Comparison of ENCODE assay signal across 25 cellular contexts in genomic region chr14:97523936-97524335, GRCh38.
DNase-seq lines count a peak whose midpoint lies in the region; ATAC-seq and TF ChIP-seq lines count a peak whose summit lies in the region.
"Had no signal": no experiment of that assay in that cellular context is flagged by ENCODE, and none has a peak within 500 bp of the region (broad histone marks: within the 10 kb centered on the region; RNA-seq: fewer than 3 reads in every experiment).

No MANE protein-coding gene starts in this region.

- H3K27ac ChIP-seq in HCT116 (ENCODE audit: low read depth, low read length) = no peak overlapping the region
- no peak overlapping the region for H3K27ac ChIP-seq in foreskin keratinocyte
- H3K27ac ChIP-seq in testis = no peak overlapping the region
- H3K27ac ChIP-seq: heart right ventricle, HL-60, lower lobe of right lung, neutrophil, thoracic aorta had no signal

- H4K20me1 ChIP-seq in HCT116 (ENCODE audit: insufficient read depth) = no peaks in the 10 kb centered on the region

- H3K9me3 Mint-ChIP-seq in type B pancreatic cell = peaks cover 9% of the 10 kb centered on the region
- H3K9me3 Mint-ChIP-seq: activated CD4-positive, alpha-beta memory T cell treated with anti-CD3 and anti-CD28 coated beads for 36 hours had no signal

- H3K9me3 ChIP-seq in HCT116 (ENCODE audit: control insufficient read depth in 1 of 2, insufficient read depth in 1 of 2, low read depth in 1 of 2, low read length in 2 of 2) = no peaks in the 10 kb centered on the region
- no peaks in the 10 kb centered on the region for H3K9me3 ChIP-seq in testis
- H3K9me3 ChIP-seq: heart right ventricle, lower lobe of right lung, neutrophil, thoracic aorta had no signal

- no peak for TF ChIP-seq POLR2A in HCT116 (IDR thresholded peaks at IDR 0.05; ENCODE audit: borderline replicate concordance, extremely low read depth, insufficient read depth, insufficient read length)
- TF ChIP-seq POLR2A in testis (IDR thresholded peaks at IDR 0.05) = no peak

- peak; percentile 74 for ATAC-seq in HCT116
- peak; percentile 96 for ATAC-seq in foreskin keratinocyte
- ATAC-seq in HG03432 (IDR thresholded peaks at IDR 0.05; ENCODE audit: unreplicated experiment) = no peak
- ATAC-seq: heart right ventricle; lower lobe of right lung; stimulated activated naive B cell treated with anti-CD40 and anti-IgM and Interleukin-4, amounts not matched to agents 10 μg/mL and 1 μg/mL and 100 μg/mL, for 72 hours had no signal

- peak overlapping the region; percentile 46 for H3K4me2 ChIP-seq in HCT116 (ENCODE audit: low read length)

- no TSS peak for BruUV-seq in HCT116 (replicated peaks; lab: Mats Ljungman, UMichigan)

- TF ChIP-seq CTCF in HCT116 (IDR thresholded peaks at IDR 0.05 in 2 of 3, conservative IDR thresholded peaks at IDR 0.05 in 1 of 3; ENCODE audit: borderline replicate concordance in 1 of 3, insufficient read depth in 1 of 3, low read depth in 2 of 3, low read length in 2 of 3) = no peak
- TF ChIP-seq CTCF in foreskin keratinocyte (conservative IDR thresholded peaks at IDR 0.05) = no peak
- no peak for TF ChIP-seq CTCF in type B pancreatic cell (conservative IDR thresholded peaks at IDR 0.05)
- TF ChIP-seq CTCF in testis (IDR thresholded peaks at IDR 0.05) = no peak

- peak overlapping the region; percentile 95 for H3K27ac Mint-ChIP-seq in type B pancreatic cell
- H3K27ac Mint-ChIP-seq: activated CD4-positive, alpha-beta memory T cell treated with anti-CD3 and anti-CD28 coated beads for 36 hours; stimulated activated naive B cell treated with anti-CD40 and anti-IgM and Interleukin-4, amounts not matched to agents 10 μg/mL and 1 μg/mL and 100 μg/mL, for 72 hours had no signal

- H2AFZ ChIP-seq in HCT116 (ENCODE audit: low read depth, low read length, poor library complexity, severe bottlenecking) = peak overlapping the region; percentile 29

- DNase-seq in HCT116 (ENCODE audit: low read depth, low spot score) (peak; percentile 36), RPMI7951 (ENCODE audit: low read depth) (peak; percentile 76), foreskin keratinocyte (peak; percentile 83 to 95), type B pancreatic cell (ENCODE audit: extremely low spot score, unreplicated experiment) (no peak), testis (no peak)
- no peak for DNase-seq in stimulated activated CD4-positive, alpha-beta T cell treated with anti-CD3 and anti-CD28 coated beads, Interleukin-15, amount 100 ng/mL, for 24 hours
- DNase-seq: activated CD4-positive, alpha-beta memory T cell treated with anti-CD3 and anti-CD28 coated beads for 36 hours; caudate nucleus; dermis blood vessel endothelial cell; DMS79; heart right ventricle; IMR-90; lower lobe of right lung; MM.1S; NCI-H146; NCI-H2171; NCI-H526; Right ventricle myocardium superior; small intestine; stimulated activated CD4-positive, alpha-beta T cell treated with anti-CD3 and anti-CD28 coated beads, Interleukin-2, amount 100 ng/mL, for 48 hours; stimulated activated naive B cell treated with anti-CD40 and anti-IgM and Interleukin-4, amounts not matched to agents 10 μg/mL and 1 μg/mL and 100 μg/mL, for 72 hours had no signal

- TF ChIP-seq RAD21 in HCT116 (IDR thresholded peaks at IDR 0.05; ENCODE audit: low read depth) = no peak

- H3K27me3 ChIP-seq in HCT116 (ENCODE audit: insufficient read depth, low read length) (no peaks in the 10 kb centered on the region), foreskin keratinocyte (no peaks in the 10 kb centered on the region), testis (no peaks in the 10 kb centered on the region)

- CTCF ChIA-PET in HCT116 (lab: Charles Lee) = no interaction called here

- H3K9me2 ChIP-seq in HCT116 (ENCODE audit: insufficient read depth) = no peaks in the 10 kb centered on the region

- peaks cover 18% of the 10 kb centered on the region for H3K27me3 Mint-ChIP-seq in type B pancreatic cell
- H3K27me3 Mint-ChIP-seq: activated CD4-positive, alpha-beta memory T cell treated with anti-CD3 and anti-CD28 coated beads for 36 hours; stimulated activated naive B cell treated with anti-CD40 and anti-IgM and Interleukin-4, amounts not matched to agents 10 μg/mL and 1 μg/mL and 100 μg/mL, for 72 hours had no signal

- RAD21 ChIA-PET in HCT116 (lab: Charles Lee; ENCODE audit: low non-redundant PET in 1 of 2, low total read pairs in 2 of 2, uncharacterized antibody in 2 of 2, unreplicated experiment in 2 of 2) = no interaction called here

- H3K9ac ChIP-seq in HCT116 (ENCODE audit: low read length) = no peak overlapping the region

- no peaks in the 10 kb centered on the region for H3K79me2 ChIP-seq in HCT116 (ENCODE audit: insufficient read depth, low read length)

- intact Hi-C loops in HCT116 (cut with micrococcal nuclease) (no loop called here), testis (cut with DNase I; ENCODE audit: low total_unique reads) (no loop called here)

- H3K36me3 ChIP-seq in HCT116 (ENCODE audit: control insufficient read depth in 1 of 2, insufficient read depth in 2 of 2, low read length in 2 of 2) = no peaks in the 10 kb centered on the region
- H3K36me3 ChIP-seq in testis (ENCODE audit: low read depth, missing control alignments) = no peaks in the 10 kb centered on the region
- H3K36me3 ChIP-seq: heart right ventricle, lower lobe of right lung, neutrophil, thoracic aorta had no signal

- POLR2A ChIA-PET in HCT116 (lab: Charles Lee) = no interaction called here

- WGBS in testis, 2 donors = 35 to 58% methylated on average over 3 of the region's 3 CpGs

- peaks cover 11% of the 10 kb centered on the region for H3K4me1 Mint-ChIP-seq in type B pancreatic cell (ENCODE audit: unreplicated experiment)
- H3K4me1 Mint-ChIP-seq: stimulated activated naive B cell treated with anti-CD40 and anti-IgM and Interleukin-4, amounts not matched to agents 10 μg/mL and 1 μg/mL and 100 μg/mL, for 72 hours had no signal

- H3K36me3 Mint-ChIP-seq in type B pancreatic cell = no peaks in the 10 kb centered on the region
- H3K36me3 Mint-ChIP-seq: activated CD4-positive, alpha-beta memory T cell treated with anti-CD3 and anti-CD28 coated beads for 36 hours; stimulated activated naive B cell treated with anti-CD40 and anti-IgM and Interleukin-4, amounts not matched to agents 10 μg/mL and 1 μg/mL and 100 μg/mL, for 72 hours had no signal

- H3K4me3 Mint-ChIP-seq in type B pancreatic cell = peak overlapping the region; percentile 48
- H3K4me3 Mint-ChIP-seq: activated CD4-positive, alpha-beta memory T cell treated with anti-CD3 and anti-CD28 coated beads for 36 hours; stimulated activated naive B cell treated with anti-CD40 and anti-IgM and Interleukin-4, amounts not matched to agents 10 μg/mL and 1 μg/mL and 100 μg/mL, for 72 hours had no signal

- H3K4me1 ChIP-seq in HCT116 (ENCODE audit: control insufficient read depth in 1 of 2, insufficient read depth in 2 of 2, low read length in 2 of 2) (peaks cover 2 to 10% of the 10 kb centered on the region in 2 experiments; a peak in 2 of 4 replicates), foreskin keratinocyte (peaks cover 11% of the 10 kb centered on the region), testis (no peaks in the 10 kb centered on the region)
- H3K4me1 ChIP-seq: heart right ventricle, lower lobe of right lung had no signal

- no peak overlapping the region for H3K4me3 ChIP-seq in HCT116 (replicated peaks in 1 of 2; ENCODE audit: low read depth in 1 of 2, low read length in 2 of 2)
- H3K4me3 ChIP-seq in testis = no peak overlapping the region
- H3K4me3 ChIP-seq: heart right ventricle, lower lobe of right lung, thoracic aorta had no signal

TF ChIP-seq in HCT116, 20 proteins besides CTCF, POLR2A, EP300 and RAD21:
- TF ChIP-seq CEBPB (IDR thresholded peaks at IDR 0.05; ENCODE audit: low read depth) = 0 out of 2 replicates have a peak, but pooled peaks have one; percentile 11
- TF ChIP-seq ATF3 (IDR thresholded peaks at IDR 0.05) = no peak
- TF ChIP-seq JUND (IDR thresholded peaks at IDR 0.05) = peak; percentile 55
- TF ChIP-seq, protein P1, sequence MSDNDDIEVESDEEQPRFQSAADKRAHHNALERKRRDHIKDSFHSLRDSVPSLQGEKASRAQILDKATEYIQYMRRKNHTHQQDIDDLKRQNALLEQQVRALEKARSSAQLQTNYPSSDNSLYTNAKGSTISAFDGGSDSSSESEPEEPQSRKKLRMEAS (IDR thresholded peaks at IDR 0.05) = peak; percentile 35; the same call in 1 of the 2 replicates
- no peak for TF ChIP-seq CBX3 (IDR thresholded peaks at IDR 0.05; ENCODE audit: low read depth)
- TF ChIP-seq ZFX (IDR thresholded peaks at IDR 0.05) = no peak

Comparison
In these comparisons a context has a peak if more than half of its experiments do, and no peak if none do; other contexts are left out.
1. DNase-seq: peak in HCT116 (single experiment), RPMI7951 (single experiment) and foreskin keratinocyte (2 of 2); none in type B pancreatic cell (single experiment), stimulated activated CD4-positive, alpha-beta T cell treated with anti-CD3 and anti-CD28 coated beads, Interleukin-15, amount 100 ng/mL, for 24 hours (single experiment) and testis (single experiment).